In the genomic region with DNA sequence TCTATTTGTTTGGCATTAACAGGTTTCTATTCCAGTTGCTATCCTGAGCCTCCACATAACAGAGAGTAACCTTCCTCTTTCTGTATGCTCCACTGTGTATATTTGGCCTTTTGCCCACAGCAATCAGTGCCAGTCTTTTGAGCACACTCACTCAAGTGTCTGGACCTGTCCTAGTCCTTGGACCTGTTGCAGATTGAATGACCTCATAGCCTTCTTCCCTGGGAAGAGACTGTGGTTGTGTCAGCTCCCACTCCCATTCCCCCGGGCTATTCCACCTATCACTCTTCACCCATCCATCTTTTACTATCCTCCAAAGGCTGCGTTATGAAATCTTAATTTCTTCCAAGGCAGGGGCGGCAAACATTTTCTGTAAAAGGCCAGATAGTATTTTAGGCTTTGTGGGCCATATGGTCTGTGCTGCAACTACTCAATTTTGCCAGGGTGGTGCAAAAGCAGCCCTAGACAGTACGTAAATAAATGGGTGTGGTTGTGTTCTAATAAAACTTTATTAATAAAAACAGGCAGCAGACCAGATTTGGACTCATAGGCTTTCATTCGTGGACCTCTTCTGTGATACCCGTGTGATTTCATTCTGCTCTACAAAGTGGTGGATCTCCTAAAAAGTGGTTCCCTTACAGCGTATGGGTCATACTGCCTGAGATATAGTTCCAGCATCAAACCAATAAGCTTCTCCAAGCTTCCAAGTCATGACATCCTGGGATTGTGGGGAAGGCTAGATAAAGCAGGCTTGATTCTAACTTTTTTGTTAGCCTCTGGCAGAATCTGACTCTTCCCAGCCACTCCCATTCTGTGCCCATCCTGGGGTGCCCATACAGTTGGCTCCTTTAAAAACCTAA, we compare ENCODE assay signal across 17 cellular contexts. TPM values are rescaled to one million over a fixed set of nuclear protein-coding genes. Genes with fewer than 3 reads are reported as not detected.
DNase-seq lines count a peak whose midpoint lies in the region; ATAC-seq, FAIRE-seq and TF ChIP-seq lines count a peak whose summit lies in the region.
"Had no signal": no experiment of that assay in that cellular context is flagged by ENCODE, and none has a peak within 500 bp of the region (broad histone marks: within the 10 kb centered on the region; RNA-seq: fewer than 3 reads in every experiment).

No MANE protein-coding gene starts in this region.

- H3K36me3 ChIP-seq in bronchial epithelial cell (ENCODE audit: control insufficient read depth, insufficient read depth, low read length) = no peaks in the 10 kb centered on the region
- H3K36me3 ChIP-seq: uterus had no signal

- H3K36me3 Mint-ChIP-seq in T-helper 2 cell treated with Interferon-gamma antibody and Interleukin-4, amounts not matched to agents 5 μg/mL and 100 μg/mL, for 36 hours (ENCODE audit: low read depth) = peaks cover 25% of the 10 kb centered on the region
- H3K36me3 Mint-ChIP-seq in mesothelial cell of epicardium (peaks cover 5% of the 10 kb centered on the region), T-helper 17 cell (ENCODE audit: low read depth) (peaks cover 10% of the 10 kb centered on the region)
- H3K36me3 Mint-ChIP-seq: natural killer cell treated with Interleukin-12 subunit alpha and Interleukin-12 subunit beta and Interleukin-15 and Interleukin-18, amount 100 ng/mL, for 72 hours had no signal

- H3K27me3 ChIP-seq in bronchial epithelial cell (ENCODE audit: control insufficient read depth, insufficient read depth, low read length) = no peaks in the 10 kb centered on the region
- H3K27me3 ChIP-seq: uterus had no signal

- no peak for DNase-seq in T-helper 2 cell treated with Interferon-gamma antibody and Interleukin-4, amounts not matched to agents 5 μg/mL and 100 μg/mL, for 36 hours (ENCODE audit: low spot score)
- DNase-seq in T-helper 2 cell (no peak), M059J (ENCODE audit: low read depth) (peak; percentile 57), bronchial epithelial cell (ENCODE audit: low read depth) (peak; percentile 95), mesothelial cell of epicardium (ENCODE audit: low spot score in 2 of 2, unreplicated experiment in 2 of 2) (no peak), T-helper 17 cell (no peak), D341Med (ENCODE audit: low spot score) (no peak), HUDEP-2 (lab: John Stamatoyannopoulos, UW; ENCODE audit: unreplicated experiment in 76 of 76) (no peak)
- DNase-seq: activated CD4-positive, alpha-beta T cell treated with anti-CD3 and anti-CD28 coated beads for 4 hours; CD4-positive, alpha-beta memory T cell; cortex of kidney; lower lobe of right lung; NCI-H1092 treated with DMSO at 0.1 percent for 48 hours; NCI-H510A treated with DMSO at 0.1 percent for 48 hours; uterus had no signal

- H3K4me3 Mint-ChIP-seq in T-helper 2 cell treated with Interferon-gamma antibody and Interleukin-4, amounts not matched to agents 5 μg/mL and 100 μg/mL, for 36 hours = no peak overlapping the region
- H3K4me3 Mint-ChIP-seq in mesothelial cell of epicardium (no peak overlapping the region), T-helper 17 cell (no peak overlapping the region)
- H3K4me3 Mint-ChIP-seq: CD4-positive, alpha-beta memory T cell; natural killer cell treated with Interleukin-12 subunit alpha and Interleukin-12 subunit beta and Interleukin-15 and Interleukin-18, amount 100 ng/mL, for 72 hours had no signal

- H3K27ac Mint-ChIP-seq in T-helper 2 cell treated with Interferon-gamma antibody and Interleukin-4, amounts not matched to agents 5 μg/mL and 100 μg/mL, for 36 hours = peak overlapping the region; percentile 13
- H3K27ac Mint-ChIP-seq in mesothelial cell of epicardium = peak overlapping the region; percentile 1
- no peak overlapping the region for H3K27ac Mint-ChIP-seq in T-helper 17 cell
- H3K27ac Mint-ChIP-seq: natural killer cell treated with Interleukin-12 subunit alpha and Interleukin-12 subunit beta and Interleukin-15 and Interleukin-18, amount 100 ng/mL, for 72 hours had no signal

- H3K4me1 Mint-ChIP-seq in T-helper 2 cell treated with Interferon-gamma antibody and Interleukin-4, amounts not matched to agents 5 μg/mL and 100 μg/mL, for 36 hours (ENCODE audit: low read depth) = peaks cover 18% of the 10 kb centered on the region
- peaks cover 9% of the 10 kb centered on the region for H3K4me1 Mint-ChIP-seq in mesothelial cell of epicardium
- peaks cover 2% of the 10 kb centered on the region for H3K4me1 Mint-ChIP-seq in T-helper 17 cell
- H3K4me1 Mint-ChIP-seq: CD4-positive, alpha-beta memory T cell had no signal

- no peak for ATAC-seq in T-helper 17 cell
- ATAC-seq: Panc1 had no signal

- H3K27me3 Mint-ChIP-seq in T-helper 2 cell treated with Interferon-gamma antibody and Interleukin-4, amounts not matched to agents 5 μg/mL and 100 μg/mL, for 36 hours (ENCODE audit: low read depth) = no peaks in the 10 kb centered on the region
- no peaks in the 10 kb centered on the region for H3K27me3 Mint-ChIP-seq in mesothelial cell of epicardium (ENCODE audit: low read depth)
- H3K27me3 Mint-ChIP-seq in T-helper 17 cell = no peaks in the 10 kb centered on the region
- H3K27me3 Mint-ChIP-seq: CD4-positive, alpha-beta memory T cell; natural killer cell treated with Interleukin-12 subunit alpha and Interleukin-12 subunit beta and Interleukin-15 and Interleukin-18, amount 100 ng/mL, for 72 hours had no signal

- TF ChIP-seq CTCF in bronchial epithelial cell (IDR thresholded peaks at IDR 0.05; ENCODE audit: insufficient read depth, low read length, severe bottlenecking) (no peak), mesothelial cell of epicardium (IDR thresholded peaks at IDR 0.05; ENCODE audit: unreplicated experiment) (no peak)

- H3K4me3 ChIP-seq in bronchial epithelial cell (ENCODE audit: low read depth, low read length) = no peak overlapping the region
- H3K4me3 ChIP-seq: lower lobe of right lung, uterus had no signal

- no peaks in the 10 kb centered on the region for H3K9me3 Mint-ChIP-seq in T-helper 2 cell treated with Interferon-gamma antibody and Interleukin-4, amounts not matched to agents 5 μg/mL and 100 μg/mL, for 36 hours
- H3K9me3 Mint-ChIP-seq in mesothelial cell of epicardium = no peaks in the 10 kb centered on the region
- H3K9me3 Mint-ChIP-seq: natural killer cell treated with Interleukin-12 subunit alpha and Interleukin-12 subunit beta and Interleukin-15 and Interleukin-18, amount 100 ng/mL, for 72 hours had no signal

- H3K9me3 ChIP-seq in T-helper 17 cell (ENCODE audit: control insufficient read depth, low read length, poor library complexity, severe bottlenecking) = no peaks in the 10 kb centered on the region
- H3K9me3 ChIP-seq: lower lobe of right lung, uterus had no signal

- peak; percentile 92 for FAIRE-seq in bronchial epithelial cell (lab: Jason Lieb, UNC)

RNA-seq across cellular contexts. Expression of gene CDAN1, which starts 57.4 kb away (rescaled TPM):
- 8.5 and 10.2 TPM in 2 replicates for total RNA-seq in M059J (2014; rRNA removed; shearing (Covaris generic))
- total RNA-seq in bronchial epithelial cell = 8.7 and 9.0 TPM in 2 replicates
- total RNA-seq in mesothelial cell of epicardium = 32.8 to 39.6 TPM (median 36.8 TPM) in 3 replicates
- 10 to 100 TPM; 18.2 to 19.4 TPM for total RNA-seq in T-helper 17 cell

Comparison
In these comparisons a context has a peak if more than half of its experiments do, and no peak if none do; other contexts are left out.
1. DNase-seq: peak in M059J (single experiment) and bronchial epithelial cell (single experiment); none in T-helper 2 cell treated with Interferon-gamma antibody and Interleukin-4, amounts not matched to agents 5 μg/mL and 100 μg/mL, for 36 hours (single experiment), T-helper 2 cell (0 of 5), mesothelial cell of epicardium (0 of 2), T-helper 17 cell (0 of 3), D341Med (single experiment) and HUDEP-2 (0 of 76).